ENCODE assay signal across 1 cellular context in genomic region chr11:62786318-62787004, GRCh38.
TF ChIP-seq lines count a peak whose summit lies in the region.

No MANE protein-coding gene starts in this region.

TF ChIP-seq in endothelial cell of umbilical vein, 7 proteins besides CTCF, POLR2A, EP300 and RAD21:
- no peak for TF ChIP-seq MYC (IDR thresholded peaks at IDR 0.05; ENCODE audit: low read depth, low read length)
